ENCODE assay signal across 9 cellular contexts in genomic region chr6:36848658-36849441, GRCh38. TPM values are rescaled to one million over a fixed set of nuclear protein-coding genes. Genes with fewer than 3 reads are reported as not detected.
DNase-seq lines count a peak whose midpoint lies in the region; ATAC-seq and TF ChIP-seq lines count a peak whose summit lies in the region.
"Had no signal": no experiment of that assay in that cellular context is flagged by ENCODE, and none has a peak within 500 bp of the region (broad histone marks: within the 10 kb centered on the region; RNA-seq: fewer than 3 reads in every experiment).

No MANE protein-coding gene starts in this region.

- H3K9me3 Mint-ChIP-seq in CD14-positive monocyte = peaks cover 10 to 23% (median 20%) of the 10 kb centered on the region in 7 donors
- H3K9me3 Mint-ChIP-seq: activated CD4-positive, alpha-beta T cell treated with anti-CD3 and anti-CD28 coated beads, Interleukin-2, amount 10 ng/mL, durations not matched to agents 7 days and 5 days had no signal

- DNase-seq in CD14-positive monocyte (ENCODE audit: low spot score) = no peak
- peak; percentile 89 for DNase-seq in NCI-H510A (lab: John Stamatoyannopoulos, UW)
- peak; percentile 52 for DNase-seq in epidermal melanocyte (ENCODE audit: insufficient read length, low spot score)
- peak; percentile 64 for DNase-seq in mucosa of gallbladder (ENCODE audit: low spot score)
- no peak for DNase-seq in NCI-H2196 (lab: John Stamatoyannopoulos, UW; ENCODE audit: unreplicated experiment)
- DNase-seq in posterior vena cava (ENCODE audit: low spot score) = no peak
- DNase-seq in activated T-cell treated with anti-CD3 and anti-CD28 coated beads, Interleukin-2, amount 50 U/mL, for 1 hour = no peak
- DNase-seq: activated CD4-positive, alpha-beta T cell treated with anti-CD3 and anti-CD28 coated beads, Interleukin-2, amount 10 ng/mL, durations not matched to agents 7 days and 5 days had no signal

- TF ChIP-seq CTCF in CD14-positive monocyte (IDR thresholded peaks at IDR 0.05) = no peak

- H3K27me3 Mint-ChIP-seq in CD14-positive monocyte (ENCODE audit: low read depth in 3 of 3) = peaks cover 6 to 14% (median 13%) of the 10 kb centered on the region in 3 donors

- no peak for ATAC-seq in GM21423 (IDR thresholded peaks at IDR 0.05; ENCODE audit: unreplicated experiment)

- H3K36me3 Mint-ChIP-seq in CD14-positive monocyte = peaks cover 9 to 14% of the 10 kb centered on the region in 2 donors

- peak overlapping the region; percentile 76 to 94 for H3K4me3 Mint-ChIP-seq in CD14-positive monocyte
- H3K4me3 Mint-ChIP-seq: activated CD4-positive, alpha-beta T cell treated with anti-CD3 and anti-CD28 coated beads, Interleukin-2, amount 10 ng/mL, durations not matched to agents 7 days and 5 days had no signal

- peak overlapping the region in 5 of 7 donors; percentile 20 to 61 (median 30) for H3K27ac Mint-ChIP-seq in CD14-positive monocyte
- H3K27ac Mint-ChIP-seq: activated CD4-positive, alpha-beta T cell treated with anti-CD3 and anti-CD28 coated beads, Interleukin-2, amount 10 ng/mL, durations not matched to agents 7 days and 5 days had no signal

- H3K4me1 Mint-ChIP-seq in CD14-positive monocyte = peaks cover 51% of the 10 kb centered on the region

- intact Hi-C loops in CD14-positive monocyte (cut with micrococcal nuclease) (loop anchor here in 1 of 2 donors (5.0 kb wide), 1 partner anchor 82 kb away; no protein-coding TSS in a partner anchor), posterior vena cava (cut with DNase I) (no loop called here)

RNA-seq across cellular contexts. Expression of gene CPNE5, which starts 9.6 kb away (rescaled TPM):
- polyA plus RNA-seq in CD14-positive monocyte = under 1 TPM; 0.47 to 0.82 TPM
- total RNA-seq in mucosa of gallbladder (1.3 TPM), posterior vena cava (1 to 10 TPM; 5.2 to 5.4 TPM)

RNA-seq across cellular contexts. Expression of gene PPIL1, which starts 25.8 kb away (rescaled TPM):
- polyA plus RNA-seq in CD14-positive monocyte = 1 to 10 TPM; 5.9 to 7.6 TPM
- total RNA-seq in mucosa of gallbladder (16.0 TPM), posterior vena cava (10 to 100 TPM; 18.3 to 20.3 TPM)

RNA-seq across cellular contexts. Expression of gene C6orf89, which starts 36.9 kb away (rescaled TPM):
- polyA plus RNA-seq in CD14-positive monocyte = 10 to 100 TPM; 29.2 to 37.5 TPM
- total RNA-seq in mucosa of gallbladder (69.9 TPM), posterior vena cava (10 to 100 TPM; 56.5 to 59.9 TPM)

Comparison
In these comparisons a context has a peak if more than half of its experiments do, and no peak if none do; other contexts are left out.
1. DNase-seq: peak in NCI-H510A (single experiment), epidermal melanocyte (single experiment) and mucosa of gallbladder (single experiment); none in CD14-positive monocyte (single experiment), NCI-H2196 (single experiment), posterior vena cava (single experiment) and activated T-cell treated with anti-CD3 and anti-CD28 coated beads, Interleukin-2, amount 50 U/mL, for 1 hour (single experiment).